Comparison of ENCODE assay signal across 8 cellular contexts in genomic region chr6:163460307-163460782, GRCh38. TPM values are rescaled to one million over a fixed set of nuclear protein-coding genes. Genes with fewer than 3 reads are reported as not detected.
DNase-seq lines count a peak whose midpoint lies in the region; ATAC-seq and TF ChIP-seq lines count a peak whose summit lies in the region.

No MANE protein-coding gene starts in this region.

- H3K4me3 ChIP-seq in astrocyte of the spinal cord (ENCODE audit: low read depth, low read length): peak overlapping the region; percentile 37
- no peak overlapping the region for H3K4me3 ChIP-seq in lung

- ATAC-seq in GM21360 (IDR thresholded peaks at IDR 0.05; ENCODE audit: unreplicated experiment) (peak; percentile 72), HG03565 (IDR thresholded peaks at IDR 0.05; ENCODE audit: unreplicated experiment) (peak; percentile 84), lung (ENCODE audit: insufficient read depth, low FRiP score) (peak; percentile 24)

- intact Hi-C loops in posterior vena cava (cut with DNase I): no loop called here

- peak overlapping the region in 1 of 2 donors; percentile 66 for H3K27ac ChIP-seq in lung (ENCODE audit: low read depth in 1 of 2, low read length in 1 of 2)

- peaks cover 8 to 38% of the 10 kb centered on the region in 2 donors for H3K4me1 ChIP-seq in lung (ENCODE audit: control insufficient read depth in 2 of 2, insufficient read depth in 2 of 2, low read length in 2 of 2)

- TF ChIP-seq CTCF in astrocyte of the spinal cord (IDR thresholded peaks at IDR 0.05; ENCODE audit: low read depth, low read length) (no peak), lung (IDR thresholded peaks at IDR 0.05; ENCODE audit: control extremely low read depth, extremely low read depth) (no peak)

- H3K27me3 ChIP-seq in lung (ENCODE audit: control insufficient read depth, insufficient read depth): no peaks in the 10 kb centered on the region

- no peaks in the 10 kb centered on the region for H3K9me3 ChIP-seq in lung (ENCODE audit: control insufficient read depth in 2 of 2, insufficient read depth in 1 of 2, low read length in 1 of 2)

- DNase-seq in ELR (ENCODE audit: low read depth): peak; percentile 26
- DNase-seq in astrocyte of the spinal cord (ENCODE audit: low read depth, low spot score): peak; percentile 80
- no peak for DNase-seq in lung (ENCODE audit: low spot score)
- no peak for DNase-seq in NCI-H2081 (lab: John Stamatoyannopoulos, UW)
- DNase-seq in NCI-H1436 treated with DMSO at 0.1 percent for 48 hours (lab: John Stamatoyannopoulos, UW): no peak
- no peak for DNase-seq in posterior vena cava (ENCODE audit: low spot score)

- 21 to 42% methylated on average over 5 of the region's 5 CpGs for WGBS in lung, 2 donors

- in situ Hi-C loops in astrocyte of the spinal cord (cut with HindIII; ENCODE audit: low sequenced_read_pairs): no loop called here

- peaks cover 0 to 2% of the 10 kb centered on the region in 2 donors for H3K36me3 ChIP-seq in lung (ENCODE audit: control insufficient read depth in 2 of 2, insufficient read depth in 2 of 2, low read length in 2 of 2)

RNA-seq across cellular contexts. Expression of gene QKI, which starts 45.8 kb away (rescaled TPM):
- total RNA-seq in lung (100 to 1,000 TPM; 136 to 228 TPM), posterior vena cava (100 to 1,000 TPM; 116 to 138 TPM)
- polyA plus RNA-seq in lung: 10 to 100 TPM; 20.6 to 91.1 TPM

Comparison
In these comparisons a context has a peak if more than half of its experiments do, and no peak if none do; other contexts are left out.
1. DNase-seq: peak in ELR (single experiment) and astrocyte of the spinal cord (single experiment); none in lung (single experiment), NCI-H2081 (0 of 2), NCI-H1436 treated with DMSO at 0.1 percent for 48 hours (single experiment) and posterior vena cava (single experiment).
2. ATAC-seq: peak in every context shown above with its lines; median percentile 84 in HG03565; 72 in GM21360; 24 in lung.